In genomic region chr1:35557611-35558373, GRCh38 we compare ENCODE assay signal across 1 cellular context.
A peak's percentile ranks its signal among the peaks of the same experiment; 100 is the strongest.
TF ChIP-seq lines count a peak whose summit lies in the region.

A gene with protein sequence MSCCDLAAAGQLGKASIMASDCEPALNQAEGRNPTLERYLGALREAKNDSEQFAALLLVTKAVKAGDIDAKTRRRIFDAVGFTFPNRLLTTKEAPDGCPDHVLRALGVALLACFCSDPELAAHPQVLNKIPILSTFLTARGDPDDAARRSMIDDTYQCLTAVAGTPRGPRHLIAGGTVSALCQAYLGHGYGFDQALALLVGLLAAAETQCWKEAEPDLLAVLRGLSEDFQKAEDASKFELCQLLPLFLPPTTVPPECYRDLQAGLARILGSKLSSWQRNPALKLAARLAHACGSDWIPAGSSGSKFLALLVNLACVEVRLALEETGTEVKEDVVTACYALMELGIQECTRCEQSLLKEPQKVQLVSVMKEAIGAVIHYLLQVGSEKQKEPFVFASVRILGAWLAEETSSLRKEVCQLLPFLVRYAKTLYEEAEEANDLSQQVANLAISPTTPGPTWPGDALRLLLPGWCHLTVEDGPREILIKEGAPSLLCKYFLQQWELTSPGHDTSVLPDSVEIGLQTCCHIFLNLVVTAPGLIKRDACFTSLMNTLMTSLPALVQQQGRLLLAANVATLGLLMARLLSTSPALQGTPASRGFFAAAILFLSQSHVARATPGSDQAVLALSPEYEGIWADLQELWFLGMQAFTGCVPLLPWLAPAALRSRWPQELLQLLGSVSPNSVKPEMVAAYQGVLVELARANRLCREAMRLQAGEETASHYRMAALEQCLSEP (plus strand): TSS chr1:35557799. CDS start chr1:35558191, 392 bp downstream.

TF ChIP-seq in HepG2, 621 proteins besides CTCF, POLR2A, EP300 and RAD21 (continued from another document and continues in another):
- TF ChIP-seq ZNF547 (CRISPR knock-in tag; IDR thresholded peaks at IDR 0.05), result no peak; the same call in 1 of the 2 replicates
- TF ChIP-seq ZBTB8A (CRISPR knock-in tag; IDR thresholded peaks at IDR 0.05; ENCODE audit: borderline replicate concordance, low read depth), result no peak
- TF ChIP-seq TAF15 (IDR thresholded peaks at IDR 0.05; ENCODE audit: low read depth, low read length, poor library complexity, severe bottlenecking), result no peak
- TF ChIP-seq SIN3A (IDR thresholded peaks at IDR 0.05; ENCODE audit: borderline replicate concordance, low read depth, low read length), result no peak
- no peak for TF ChIP-seq MTA3 (CRISPR knock-in tag; IDR thresholded peaks at IDR 0.05)
- TF ChIP-seq ISL2 (CRISPR knock-in tag; IDR thresholded peaks at IDR 0.05), result no peak; the same call in 1 of the 2 replicates
- peak; percentile 65; the same call in 1 of the 2 replicates for TF ChIP-seq TBX2 (CRISPR knock-in tag; IDR thresholded peaks at IDR 0.05; ENCODE audit: borderline replicate concordance)
- TF ChIP-seq PRMT3 (CRISPR knock-in tag; IDR thresholded peaks at IDR 0.05; ENCODE audit: borderline replicate concordance, low read depth), result no peak
- no peak for TF ChIP-seq LCORL (IDR thresholded peaks at IDR 0.05)
- no peak for TF ChIP-seq LCORL (CRISPR knock-in tag; IDR thresholded peaks at IDR 0.05)
- TF ChIP-seq ZNF510 (CRISPR knock-in tag; IDR thresholded peaks at IDR 0.05; ENCODE audit: low read depth), result no peak
- peak; percentile 49; the same call in 1 of the 2 replicates for TF ChIP-seq ATF7-NPFF (CRISPR knock-in tag; IDR thresholded peaks at IDR 0.05; ENCODE audit: low read depth)
- no peak for TF ChIP-seq MAF1 (CRISPR knock-in tag; IDR thresholded peaks at IDR 0.05; ENCODE audit: borderline replicate concordance)
- TF ChIP-seq HOXA7 (CRISPR knock-in tag; IDR thresholded peaks at IDR 0.05), result no peak
- peak; percentile 65; the same call in 1 of the 2 replicates for TF ChIP-seq ZFX (CRISPR knock-in tag; IDR thresholded peaks at IDR 0.05; ENCODE audit: low read depth)
- TF ChIP-seq SRSF1 (optimal IDR thresholded peaks at IDR 0.05; ENCODE audit: low read depth, low read length), result no peak
- no peak for TF ChIP-seq DDIT3 (CRISPR knock-in tag; IDR thresholded peaks at IDR 0.05)
- TF ChIP-seq, protein P1, sequence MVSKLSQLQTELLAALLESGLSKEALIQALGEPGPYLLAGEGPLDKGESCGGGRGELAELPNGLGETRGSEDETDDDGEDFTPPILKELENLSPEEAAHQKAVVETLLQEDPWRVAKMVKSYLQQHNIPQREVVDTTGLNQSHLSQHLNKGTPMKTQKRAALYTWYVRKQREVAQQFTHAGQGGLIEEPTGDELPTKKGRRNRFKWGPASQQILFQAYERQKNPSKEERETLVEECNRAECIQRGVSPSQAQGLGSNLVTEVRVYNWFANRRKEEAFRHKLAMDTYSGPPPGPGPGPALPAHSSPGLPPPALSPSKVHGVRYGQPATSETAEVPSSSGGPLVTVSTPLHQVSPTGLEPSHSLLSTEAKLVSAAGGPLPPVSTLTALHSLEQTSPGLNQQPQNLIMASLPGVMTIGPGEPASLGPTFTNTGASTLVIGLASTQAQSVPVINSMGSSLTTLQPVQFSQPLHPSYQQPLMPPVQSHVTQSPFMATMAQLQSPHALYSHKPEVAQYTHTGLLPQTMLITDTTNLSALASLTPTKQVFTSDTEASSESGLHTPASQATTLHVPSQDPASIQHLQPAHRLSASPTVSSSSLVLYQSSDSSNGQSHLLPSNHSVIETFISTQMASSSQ (IDR thresholded peaks at IDR 0.05; ENCODE audit: low read depth), result no peak
- TF ChIP-seq, protein P1 (CRISPR knock-in tag; IDR thresholded peaks at IDR 0.05; ENCODE audit: borderline replicate concordance), result peak; percentile 69
- TF ChIP-seq MAFG (CRISPR knock-in tag; IDR thresholded peaks at IDR 0.05), result no peak
- TF ChIP-seq ZNF264 (CRISPR knock-in tag; IDR thresholded peaks at IDR 0.05), result peak; percentile 62; the same call in 1 of the 2 replicates
- no peak for TF ChIP-seq HMG20B (CRISPR knock-in tag; conservative IDR thresholded peaks at IDR 0.05)
- TF ChIP-seq THAP11 (CRISPR knock-in tag; IDR thresholded peaks at IDR 0.05), result peak; percentile 90
- TF ChIP-seq ZNF598 (CRISPR knock-in tag; IDR thresholded peaks at IDR 0.05; ENCODE audit: borderline replicate concordance), result no peak
- no peak for TF ChIP-seq ZNF530 (CRISPR knock-in tag; IDR thresholded peaks at IDR 0.05; ENCODE audit: low read depth)
- TF ChIP-seq HES4 (CRISPR knock-in tag; IDR thresholded peaks at IDR 0.05; ENCODE audit: borderline replicate concordance), result no peak
- TF ChIP-seq, protein P2, sequence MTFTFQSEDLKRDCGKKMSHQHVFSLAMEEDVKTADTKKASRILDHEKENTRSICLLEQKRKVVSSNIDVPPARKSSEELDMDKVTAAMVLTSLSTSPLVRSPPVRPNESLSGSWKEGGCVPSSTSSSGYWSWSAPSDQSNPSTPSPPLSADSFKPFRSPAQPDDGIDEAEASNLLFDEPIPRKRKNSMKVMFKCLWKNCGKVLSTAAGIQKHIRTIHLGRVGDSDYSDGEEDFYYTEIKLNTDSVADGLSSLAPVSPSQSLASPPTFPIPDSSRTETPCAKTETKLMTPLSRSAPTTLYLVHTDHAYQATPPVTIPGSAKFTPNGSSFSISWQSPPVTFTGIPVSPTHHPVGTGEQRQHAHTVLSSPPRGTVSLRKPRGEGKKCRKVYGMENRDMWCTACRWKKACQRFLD (CRISPR knock-in tag; IDR thresholded peaks at IDR 0.05; ENCODE audit: borderline replicate concordance), result no peak
- TF ChIP-seq HNF4A (CRISPR knock-in tag; IDR thresholded peaks at IDR 0.05), result 0 out of 2 replicates have a peak, but pooled peaks have one; percentile 5
- TF ChIP-seq TRIM24 (CRISPR knock-in tag; IDR thresholded peaks at IDR 0.05), result no peak
- TF ChIP-seq, protein P3, sequence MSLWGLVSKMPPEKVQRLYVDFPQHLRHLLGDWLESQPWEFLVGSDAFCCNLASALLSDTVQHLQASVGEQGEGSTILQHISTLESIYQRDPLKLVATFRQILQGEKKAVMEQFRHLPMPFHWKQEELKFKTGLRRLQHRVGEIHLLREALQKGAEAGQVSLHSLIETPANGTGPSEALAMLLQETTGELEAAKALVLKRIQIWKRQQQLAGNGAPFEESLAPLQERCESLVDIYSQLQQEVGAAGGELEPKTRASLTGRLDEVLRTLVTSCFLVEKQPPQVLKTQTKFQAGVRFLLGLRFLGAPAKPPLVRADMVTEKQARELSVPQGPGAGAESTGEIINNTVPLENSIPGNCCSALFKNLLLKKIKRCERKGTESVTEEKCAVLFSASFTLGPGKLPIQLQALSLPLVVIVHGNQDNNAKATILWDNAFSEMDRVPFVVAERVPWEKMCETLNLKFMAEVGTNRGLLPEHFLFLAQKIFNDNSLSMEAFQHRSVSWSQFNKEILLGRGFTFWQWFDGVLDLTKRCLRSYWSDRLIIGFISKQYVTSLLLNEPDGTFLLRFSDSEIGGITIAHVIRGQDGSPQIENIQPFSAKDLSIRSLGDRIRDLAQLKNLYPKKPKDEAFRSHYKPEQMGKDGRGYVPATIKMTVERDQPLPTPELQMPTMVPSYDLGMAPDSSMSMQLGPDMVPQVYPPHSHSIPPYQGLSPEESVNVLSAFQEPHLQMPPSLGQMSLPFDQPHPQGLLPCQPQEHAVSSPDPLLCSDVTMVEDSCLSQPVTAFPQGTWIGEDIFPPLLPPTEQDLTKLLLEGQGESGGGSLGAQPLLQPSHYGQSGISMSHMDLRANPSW (CRISPR knock-in tag; IDR thresholded peaks at IDR 0.05; ENCODE audit: borderline replicate concordance), result no peak
- TF ChIP-seq YEATS4 (CRISPR knock-in tag; IDR thresholded peaks at IDR 0.05; ENCODE audit: borderline replicate concordance), result peak; percentile 57; the same call in 1 of the 2 replicates
- TF ChIP-seq MIER3 (CRISPR knock-in tag; IDR thresholded peaks at IDR 0.05; ENCODE audit: borderline replicate concordance), result peak; percentile 76; the same call in 1 of the 2 replicates
- TF ChIP-seq BRCA1 (CRISPR knock-in tag; IDR thresholded peaks at IDR 0.05), result 0 out of 2 replicates have a peak, but pooled peaks have one; percentile 73
- no peak for TF ChIP-seq U2AF1 (optimal IDR thresholded peaks at IDR 0.05; ENCODE audit: low read depth, low read length)
- no peak for TF ChIP-seq SRF (IDR thresholded peaks at IDR 0.05; ENCODE audit: low read depth, low read length)
- TF ChIP-seq ZNF569 (CRISPR knock-in tag; IDR thresholded peaks at IDR 0.05; ENCODE audit: borderline replicate concordance), result no peak
- TF ChIP-seq, protein P4, sequence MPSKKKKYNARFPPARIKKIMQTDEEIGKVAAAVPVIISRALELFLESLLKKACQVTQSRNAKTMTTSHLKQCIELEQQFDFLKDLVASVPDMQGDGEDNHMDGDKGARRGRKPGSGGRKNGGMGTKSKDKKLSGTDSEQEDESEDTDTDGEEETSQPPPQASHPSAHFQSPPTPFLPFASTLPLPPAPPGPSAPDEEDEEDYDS (CRISPR knock-in tag; IDR thresholded peaks at IDR 0.05), result no peak
- no peak for TF ChIP-seq RARG (CRISPR knock-in tag; IDR thresholded peaks at IDR 0.05; ENCODE audit: low read depth)
- peak; percentile 21; the same call in 1 of the 2 replicates for TF ChIP-seq TMF1 (CRISPR knock-in tag; IDR thresholded peaks at IDR 0.05; ENCODE audit: low read depth)
- TF ChIP-seq ZEB1 (IDR thresholded peaks at IDR 0.05; ENCODE audit: insufficient replicate concordance, low read depth), result peak; percentile 67
- TF ChIP-seq ZSCAN9 (CRISPR knock-in tag; IDR thresholded peaks at IDR 0.05; ENCODE audit: borderline replicate concordance), result no peak; the same call in 1 of the 2 replicates
- TF ChIP-seq ZNF773 (CRISPR knock-in tag; IDR thresholded peaks at IDR 0.05; ENCODE audit: borderline replicate concordance), result no peak
- TF ChIP-seq ZC3H13 (CRISPR knock-in tag; IDR thresholded peaks at IDR 0.05), result peak; percentile 71; the same call in 1 of the 2 replicates
- no peak for TF ChIP-seq CBX1 (IDR thresholded peaks at IDR 0.05; ENCODE audit: low read depth)
- TF ChIP-seq PAXIP1 (CRISPR knock-in tag; conservative IDR thresholded peaks at IDR 0.05), result 0 out of 2 replicates have a peak, but pooled peaks have one; percentile 45
- TF ChIP-seq, protein P5, sequence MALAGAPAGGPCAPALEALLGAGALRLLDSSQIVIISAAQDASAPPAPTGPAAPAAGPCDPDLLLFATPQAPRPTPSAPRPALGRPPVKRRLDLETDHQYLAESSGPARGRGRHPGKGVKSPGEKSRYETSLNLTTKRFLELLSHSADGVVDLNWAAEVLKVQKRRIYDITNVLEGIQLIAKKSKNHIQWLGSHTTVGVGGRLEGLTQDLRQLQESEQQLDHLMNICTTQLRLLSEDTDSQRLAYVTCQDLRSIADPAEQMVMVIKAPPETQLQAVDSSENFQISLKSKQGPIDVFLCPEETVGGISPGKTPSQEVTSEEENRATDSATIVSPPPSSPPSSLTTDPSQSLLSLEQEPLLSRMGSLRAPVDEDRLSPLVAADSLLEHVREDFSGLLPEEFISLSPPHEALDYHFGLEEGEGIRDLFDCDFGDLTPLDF (CRISPR knock-in tag; IDR thresholded peaks at IDR 0.05), result no peak
- peak; percentile 74; the same call in 1 of the 2 replicates for TF ChIP-seq NFRKB (IDR thresholded peaks at IDR 0.05)
